Comparison of ENCODE assay signal across 25 cellular contexts in the genomic region with DNA sequence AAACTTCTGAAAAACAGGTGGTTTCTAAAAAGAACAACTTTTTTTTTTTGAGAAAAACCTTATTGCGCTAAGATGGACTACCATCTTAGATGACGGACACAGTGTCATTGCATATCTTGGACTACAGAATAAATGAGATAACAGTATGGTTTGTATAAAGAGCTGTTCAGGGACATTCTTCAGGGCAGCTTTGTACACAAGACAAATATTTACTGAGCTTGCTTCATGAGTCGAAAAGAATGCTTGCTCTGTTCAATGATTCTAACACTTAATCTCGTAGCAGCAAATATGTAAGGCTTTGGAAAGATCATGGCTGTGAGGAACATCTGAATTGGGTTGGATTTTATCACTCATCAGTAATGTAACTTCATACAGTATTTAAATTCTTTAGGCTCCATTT.
DNase-seq lines count a peak whose midpoint lies in the region; ATAC-seq, FAIRE-seq and TF ChIP-seq lines count a peak whose summit lies in the region.
"Had no signal": no experiment of that assay in that cellular context is flagged by ENCODE, and none has a peak within 500 bp of the region (broad histone marks: within the 10 kb centered on the region; RNA-seq: fewer than 3 reads in every experiment).

No MANE protein-coding gene starts in this region.

- no peak overlapping the region for H3K27ac Mint-ChIP-seq in T-cell
- H3K27ac Mint-ChIP-seq: CD4-positive, CD25-positive, alpha-beta regulatory T cell had no signal

- FAIRE-seq in H54 (lab: Jason Lieb, UNC) (peak; percentile 33), keratinocyte (lab: Jason Lieb, UNC) (peak; percentile 36)
- FAIRE-seq: GM12891 had no signal

- H3K9me2 ChIP-seq in PC-3 (replicated peaks; ENCODE audit: low read length), result no peaks in the 10 kb centered on the region

- H2AFZ ChIP-seq in PC-3 (ENCODE audit: low read length) (no peak overlapping the region), keratinocyte (ENCODE audit: control insufficient read depth, low read length) (no peak overlapping the region)
- H2AFZ ChIP-seq: PC-9 had no signal

- H3K27me3 ChIP-seq in PC-3 (ENCODE audit: low read length) (no peaks in the 10 kb centered on the region), keratinocyte (ENCODE audit: control insufficient read depth, extremely low read depth, insufficient read depth, low read length) (no peaks in the 10 kb centered on the region), dorsolateral prefrontal cortex (no peaks in the 10 kb centered on the region)
- H3K27me3 ChIP-seq: BLaER1, SJSA1 had no signal

- CTCF ChIA-PET in PC-3 (lab: Charles Lee) (no interaction called here), T-cell (lab: Charles Lee) (no interaction called here)

- H3K36me3 ChIP-seq in PC-3 (ENCODE audit: low read depth, low read length) (no peaks in the 10 kb centered on the region), keratinocyte (ENCODE audit: control insufficient read depth in 2 of 2, extremely low read depth in 1 of 2, insufficient read depth in 2 of 2, low read length in 2 of 2) (no peaks in the 10 kb centered on the region)
- H3K36me3 ChIP-seq: BLaER1, SJSA1 had no signal

- peaks cover 0 to 2% (median 0%) of the 10 kb centered on the region in 3 donors for H3K9me3 Mint-ChIP-seq in T-cell

- no peaks in the 10 kb centered on the region for H3K9me3 ChIP-seq in PC-3 (ENCODE audit: low read length)
- no peaks in the 10 kb centered on the region for H3K9me3 ChIP-seq in keratinocyte (ENCODE audit: control insufficient read depth, low read depth, low read length)
- H3K9me3 ChIP-seq: BLaER1, SJSA1 had no signal

- H4K20me1 ChIP-seq in PC-3 (ENCODE audit: low read length) (no peaks in the 10 kb centered on the region), keratinocyte (ENCODE audit: control insufficient read depth, extremely low read depth, insufficient read depth, low read length) (no peaks in the 10 kb centered on the region)
- H4K20me1 ChIP-seq: BLaER1 had no signal

- H3K79me2 ChIP-seq in PC-3 (ENCODE audit: low read length) (no peaks in the 10 kb centered on the region), keratinocyte (ENCODE audit: control insufficient read depth, insufficient read depth, low read length) (no peaks in the 10 kb centered on the region)

- no TSS peak for BruUV-seq in PC-3 (replicated peaks; lab: Mats Ljungman, UMichigan)

- H3K4me3 ChIP-seq in PC-3 (ENCODE audit: low read length) (no peak overlapping the region), keratinocyte (ENCODE audit: control insufficient read depth in 2 of 3, extremely low read depth in 1 of 3, insufficient read depth in 2 of 3, low read depth in 1 of 3, low read length in 3 of 3) (no peak overlapping the region), dorsolateral prefrontal cortex (no peak overlapping the region)
- H3K4me3 ChIP-seq: BLaER1, PC-9, SJSA1 had no signal

- dilution Hi-C loops in keratinocyte (cut with MboI; ENCODE audit: extremely low pct_ligation_motif_present, low sequenced_read_pairs), result no loop called here

- H3K4me1 ChIP-seq in PC-3 (ENCODE audit: insufficient read depth, low read length) (peaks cover 45% of the 10 kb centered on the region), keratinocyte (ENCODE audit: control insufficient read depth, extremely low read depth, insufficient read depth, low read length) (peaks cover 21% of the 10 kb centered on the region)

- no peaks in the 10 kb centered on the region for H3K9me1 ChIP-seq in keratinocyte (ENCODE audit: control insufficient read depth, extremely low read depth, insufficient read depth, low read length)

- H3K9ac ChIP-seq in PC-3 (ENCODE audit: low read length), result no peak overlapping the region
- no peak overlapping the region for H3K9ac ChIP-seq in keratinocyte (ENCODE audit: control insufficient read depth, extremely low read depth, insufficient read depth, low read length)
- H3K9ac ChIP-seq: BLaER1 had no signal

- intact Hi-C loops in PC-3 (cut with micrococcal nuclease), result loop anchor here (10.0 kb wide), 1 partner anchor 75 kb away; no protein-coding TSS in a partner anchor
- intact Hi-C loops in dorsolateral prefrontal cortex (cut with DNase I), result no loop called here

- H3F3A ChIP-seq in PC-3 (ENCODE audit: low read length, unreplicated experiment), result peaks cover 9% of the 10 kb centered on the region

- no peak for DNase-seq in H54 (ENCODE audit: insufficient read length, low spot score)
- DNase-seq in PC-3, result peak; percentile 70
- no peak for DNase-seq in keratinocyte (ENCODE audit: low read depth, low spot score)
- DNase-seq in T-cell, result no peak
- DNase-seq in dorsolateral prefrontal cortex, result no peak
- no peak for DNase-seq in activated T-cell treated with anti-CD3 and anti-CD28 coated beads for 4 hours
- DNase-seq in activated naive CD4-positive, alpha-beta T cell (lab: John Stamatoyannopoulos, UW), result no peak
- DNase-seq: CD4-positive, CD25-positive, alpha-beta regulatory T cell; DMS79; EL; GDM1; Karpas-422; NCI-H1092 treated with DMSO at 0.1 percent for 48 hours; NCI-H1436 treated with DMSO at 0.1 percent for 48 hours; NCI-H2029; NCI-H446; NCI-H82; NK-92 treated with Interleukin-12 subunit alpha and Interleukin-12 subunit beta, amount 100 ng/mL, for 24 hours; Right ventricle myocardium superior; RPMI8226 had no signal

- no peaks in the 10 kb centered on the region for H3K4me1 Mint-ChIP-seq in T-cell
- H3K4me1 Mint-ChIP-seq: CD4-positive, CD25-positive, alpha-beta regulatory T cell had no signal

- H3K4me2 ChIP-seq in PC-3 (ENCODE audit: low read length), result peak overlapping the region; percentile 60
- no peak overlapping the region for H3K4me2 ChIP-seq in keratinocyte (ENCODE audit: control insufficient read depth, extremely low read depth, insufficient read depth, low read depth, low read length)
- H3K4me2 ChIP-seq: BLaER1, PC-9 had no signal

- no peak overlapping the region for H3K4me3 Mint-ChIP-seq in T-cell
- H3K4me3 Mint-ChIP-seq: CD4-positive, CD25-positive, alpha-beta regulatory T cell had no signal

- H3K27ac ChIP-seq in 22Rv1, result peak overlapping the region; percentile 9; the same call in 1 of the 2 replicates
- H3K27ac ChIP-seq in PC-3 (ENCODE audit: low read length), result peak overlapping the region; percentile 28; the same call in 1 of the 2 replicates
- H3K27ac ChIP-seq in keratinocyte (ENCODE audit: control insufficient read depth, insufficient read depth, low read length), result no peak overlapping the region
- no peak overlapping the region for H3K27ac ChIP-seq in dorsolateral prefrontal cortex
- H3K27ac ChIP-seq: BLaER1, PC-9, SJSA1 had no signal

- TF ChIP-seq CTCF in 22Rv1 (IDR thresholded peaks at IDR 0.05) (no peak), PC-3 (conservative IDR thresholded peaks at IDR 0.05; ENCODE audit: low read depth, low read length) (no peak), keratinocyte (optimal IDR thresholded peaks at IDR 0.05 in 1 of 3, IDR thresholded peaks at IDR 0.05 in 1 of 3, conservative IDR thresholded peaks at IDR 0.05 in 1 of 3; ENCODE audit: extremely low read depth in 1 of 3, insufficient read depth in 2 of 3, low read length in 3 of 3) (no peak), dorsolateral prefrontal cortex (IDR thresholded peaks at IDR 0.05 in 54 of 56, conservative IDR thresholded peaks at IDR 0.05 in 2 of 56; ENCODE audit: low read depth in 1 of 56, partially characterized antibody in 56 of 56) (no peak)

- POLR2A ChIA-PET in PC-3 (lab: Charles Lee; ENCODE audit: unreplicated experiment) (no interaction called here), T-cell (lab: Charles Lee) (no interaction called here)

- H3K27me3 Mint-ChIP-seq in T-cell, result no peaks in the 10 kb centered on the region
- H3K27me3 Mint-ChIP-seq: CD4-positive, CD25-positive, alpha-beta regulatory T cell had no signal

- no peak for TF ChIP-seq POLR2A in H54 (IDR thresholded peaks at IDR 0.05; ENCODE audit: low read depth, low read length)

- peak; percentile 55 for ATAC-seq in PC-3
- ATAC-seq in T-cell (replicated peaks in 1 of 4), result no peak

- no peaks in the 10 kb centered on the region for H3K36me3 Mint-ChIP-seq in T-cell
- H3K36me3 Mint-ChIP-seq: CD4-positive, CD25-positive, alpha-beta regulatory T cell had no signal

Comparison
In these comparisons a context has a peak if more than half of its experiments do, and no peak if none do; other contexts are left out.
1. H3K27ac ChIP-seq: peak in 22Rv1 (single experiment) and PC-3 (single experiment); none in keratinocyte (single experiment) and dorsolateral prefrontal cortex (0 of 59).